Comparison of ENCODE assay signal across 10 cellular contexts in genomic region chr15:58627706-58628105, GRCh38.
DNase-seq lines count a peak whose midpoint lies in the region; ATAC-seq and TF ChIP-seq lines count a peak whose summit lies in the region.
"Had no signal": no experiment of that assay in that cellular context is flagged by ENCODE, and none has a peak within 500 bp of the region (broad histone marks: within the 10 kb centered on the region; RNA-seq: fewer than 3 reads in every experiment).

No MANE protein-coding gene starts in this region.

- peaks cover 58% of the 10 kb centered on the region for H3K36me3 Mint-ChIP-seq in stimulated activated naive CD8-positive, alpha-beta T cell treated with anti-CD3 and anti-CD28 coated beads, Interleukin-15, Interleukin-2, amounts not matched to agents 100 ng/mL and 50 ng/mL, for 24 hours (ENCODE audit: low read depth)
- H3K36me3 Mint-ChIP-seq in dendritic cell treated with granulocyte-macrophage colony-stimulating factor and Interleukin-4, amounts not matched to agents 40 ng/mL and 50 ng/mL, for 4 days (ENCODE audit: low read depth): peaks cover 58% of the 10 kb centered on the region
- peaks cover 14% of the 10 kb centered on the region for H3K36me3 Mint-ChIP-seq in natural killer cell

- H3K27ac Mint-ChIP-seq in stimulated activated naive CD8-positive, alpha-beta T cell treated with anti-CD3 and anti-CD28 coated beads, Interleukin-15, Interleukin-2, amounts not matched to agents 100 ng/mL and 50 ng/mL, for 24 hours: peak overlapping the region; percentile 84
- peak overlapping the region; percentile 74 for H3K27ac Mint-ChIP-seq in dendritic cell treated with granulocyte-macrophage colony-stimulating factor and Interleukin-4, amounts not matched to agents 40 ng/mL and 50 ng/mL, for 4 days
- H3K27ac Mint-ChIP-seq in natural killer cell: peak overlapping the region; percentile 97 to 99

- intact Hi-C loops in dendritic cell treated with granulocyte-macrophage colony-stimulating factor and Interleukin-4, amounts not matched to agents 40 ng/mL and 50 ng/mL, for 4 days (cut with micrococcal nuclease): no loop called here
- intact Hi-C loops in natural killer cell (cut with micrococcal nuclease): no loop called here

- DNase-seq in stimulated activated naive CD8-positive, alpha-beta T cell treated with anti-CD3 and anti-CD28 coated beads, Interleukin-15, Interleukin-2, amounts not matched to agents 100 U/mL and 50 U/mL, for 24 hours: no peak
- no peak for DNase-seq in natural killer cell
- no peak for DNase-seq in HCEC 1CT
- no peak for DNase-seq in NCI-H1105 (lab: John Stamatoyannopoulos, UW)
- no peak for DNase-seq in anterior cingulate cortex (lab: John Stamatoyannopoulos, UW)
- no peak for DNase-seq in mesenteric fat pad (ENCODE audit: low spot score)
- DNase-seq: head of caudate nucleus, right cardiac atrium had no signal

- H3K9me3 Mint-ChIP-seq in stimulated activated naive CD8-positive, alpha-beta T cell treated with anti-CD3 and anti-CD28 coated beads, Interleukin-15, Interleukin-2, amounts not matched to agents 100 ng/mL and 50 ng/mL, for 24 hours: no peaks in the 10 kb centered on the region
- no peaks in the 10 kb centered on the region for H3K9me3 Mint-ChIP-seq in dendritic cell treated with granulocyte-macrophage colony-stimulating factor and Interleukin-4, amounts not matched to agents 40 ng/mL and 50 ng/mL, for 4 days
- peaks cover 0 to 3% of the 10 kb centered on the region in 2 donors for H3K9me3 Mint-ChIP-seq in natural killer cell

- TF ChIP-seq CTCF in natural killer cell (IDR thresholded peaks at IDR 0.05): no peak

- H3K4me1 Mint-ChIP-seq in stimulated activated naive CD8-positive, alpha-beta T cell treated with anti-CD3 and anti-CD28 coated beads, Interleukin-15, Interleukin-2, amounts not matched to agents 100 ng/mL and 50 ng/mL, for 24 hours (ENCODE audit: low read depth): peaks cover 51% of the 10 kb centered on the region
- H3K4me1 Mint-ChIP-seq in dendritic cell treated with granulocyte-macrophage colony-stimulating factor and Interleukin-4, amounts not matched to agents 40 ng/mL and 50 ng/mL, for 4 days (ENCODE audit: low read depth): peaks cover 28% of the 10 kb centered on the region
- peaks cover 68 to 69% of the 10 kb centered on the region in 2 donors for H3K4me1 Mint-ChIP-seq in natural killer cell

- H3K27me3 Mint-ChIP-seq in stimulated activated naive CD8-positive, alpha-beta T cell treated with anti-CD3 and anti-CD28 coated beads, Interleukin-15, Interleukin-2, amounts not matched to agents 100 ng/mL and 50 ng/mL, for 24 hours: no peaks in the 10 kb centered on the region
- H3K27me3 Mint-ChIP-seq in dendritic cell treated with granulocyte-macrophage colony-stimulating factor and Interleukin-4, amounts not matched to agents 40 ng/mL and 50 ng/mL, for 4 days: no peaks in the 10 kb centered on the region
- H3K27me3 Mint-ChIP-seq in natural killer cell (ENCODE audit: low read depth in 2 of 2): no peaks in the 10 kb centered on the region

- peak overlapping the region; percentile 74 for H3K4me3 Mint-ChIP-seq in stimulated activated naive CD8-positive, alpha-beta T cell treated with anti-CD3 and anti-CD28 coated beads, Interleukin-15, Interleukin-2, amounts not matched to agents 100 ng/mL and 50 ng/mL, for 24 hours
- no peak overlapping the region for H3K4me3 Mint-ChIP-seq in dendritic cell treated with granulocyte-macrophage colony-stimulating factor and Interleukin-4, amounts not matched to agents 40 ng/mL and 50 ng/mL, for 4 days
- H3K4me3 Mint-ChIP-seq in natural killer cell: peak overlapping the region; percentile 92

- ATAC-seq in stimulated activated naive CD8-positive, alpha-beta T cell treated with anti-CD3 and anti-CD28 coated beads, Interleukin-15, Interleukin-2, amounts not matched to agents 100 U/mL and 50 U/mL, for 24 hours: no peak
- ATAC-seq in natural killer cell: peak in 1 of 3 donors; percentile 12
